8 cellular contexts compared by ENCODE assay signal in the genomic region with DNA sequence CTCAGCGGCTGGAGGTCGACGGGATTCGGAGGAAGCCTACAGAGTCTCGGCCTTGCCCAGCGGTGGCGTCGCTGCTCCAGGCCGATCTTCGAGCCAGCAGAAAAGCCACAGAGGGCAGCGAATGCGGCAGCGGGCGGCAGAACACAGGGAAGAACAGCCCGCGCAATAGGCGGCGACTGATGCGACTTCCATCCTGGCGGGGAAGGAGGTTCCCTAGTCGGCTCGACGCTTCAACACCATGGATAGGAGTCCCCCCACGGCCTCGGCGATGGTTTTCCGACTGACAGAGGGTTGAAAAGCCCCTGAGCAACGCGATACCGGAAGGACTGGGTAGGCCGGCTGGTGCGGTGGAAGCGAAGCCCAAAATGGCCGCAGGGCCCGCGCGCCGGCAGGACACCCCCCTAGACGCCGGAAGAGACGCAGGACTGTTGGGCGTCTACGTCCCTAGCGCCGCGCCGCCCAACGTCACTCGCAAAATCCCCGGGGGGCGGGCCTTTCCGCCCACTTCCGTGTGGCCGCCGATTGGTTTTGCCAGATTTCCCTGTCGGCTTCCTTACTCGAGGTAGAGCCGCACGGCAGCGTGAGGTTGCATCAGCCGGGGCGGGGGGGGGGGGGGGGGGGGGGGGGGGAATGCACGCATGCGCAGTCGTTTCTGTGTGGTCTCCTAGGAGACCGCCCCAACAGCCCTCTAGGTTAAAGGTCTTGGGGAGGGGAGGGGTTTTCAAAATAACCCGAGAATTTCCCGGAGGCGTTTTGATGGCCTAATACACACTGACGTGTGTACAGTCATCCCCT. TPM values are rescaled to one million over a fixed set of nuclear protein-coding genes. Genes with fewer than 3 reads are reported as not detected.
DNase-seq lines count a peak whose midpoint lies in the region; ATAC-seq and TF ChIP-seq lines count a peak whose summit lies in the region.

A gene (minus strand): TSS at position 367 of the 795 bp plus-strand sequence. CDS start 406 bp downstream, outside the sequence.

- TF ChIP-seq POLR2A in transverse colon (IDR thresholded peaks at IDR 0.05), result peak; percentile 98

- H2BK12ac ChIP-seq in trophoblast cell (ENCODE audit: low read length), result peak within 1 kb of the TSS; percentile 84

- no CpG with 5 or more reads among the region's 70 CpGs for WGBS in trophoblast cell (ENCODE audit: extremely low coverage, insufficient coverage, insufficient read length)
- 0% methylated on average over 69 of the region's 70 CpGs; no CpG with 5 or more reads in 1 of the 2 donors for WGBS in transverse colon (ENCODE audit: low coverage in 1 of 2), 2 donors

- peak; percentile 99 for DNase-seq in GM12865 (ENCODE audit: low read depth)
- peak; percentile 100 for DNase-seq in NCI-H1436 (lab: John Stamatoyannopoulos, UW)
- DNase-seq in T follicular helper cell (ENCODE audit: low read depth), result peak; percentile 94
- peak; percentile 99 for DNase-seq in adipocyte (ENCODE audit: low read depth)
- DNase-seq in cardiac muscle cell (ENCODE audit: low read depth in 1 of 2, low spot score in 1 of 2), result peak; percentile 98 to 99
- DNase-seq in trophoblast cell, result peak; percentile 99 to 100
- peak; percentile 98 for DNase-seq in transverse colon

- H3K27ac ChIP-seq in cardiac muscle cell (peak within 1 kb of the TSS; percentile 95), trophoblast cell (ENCODE audit: low read depth, low read length) (peak within 1 kb of the TSS; percentile 93), transverse colon (peak within 1 kb of the TSS; percentile 97 to 100 (median 100))

- no peak for TF ChIP-seq CTCF in GM12865 (IDR thresholded peaks at IDR 0.05; ENCODE audit: insufficient read depth, low read depth, low read length, missing control alignments)
- no peak for TF ChIP-seq CTCF in cardiac muscle cell (IDR thresholded peaks at IDR 0.05; ENCODE audit: low read depth, low read length)
- no peak for TF ChIP-seq CTCF in transverse colon (IDR thresholded peaks at IDR 0.05)

- in situ Hi-C loops in transverse colon (cut with MboI; ENCODE audit: low pct_ligation_motif_present in 1 of 4, low pct_unique_long_range_greater_than_20kb in 1 of 4, low sequenced_read_pairs in 3 of 4), result no loop called here

- H3K36me3 ChIP-seq in adipocyte (ENCODE audit: control insufficient read depth, insufficient read depth, low read length, severe bottlenecking), result peaks cover 13% of the 10 kb centered on the region
- H3K36me3 ChIP-seq in cardiac muscle cell, result no peaks in the 10 kb centered on the region
- H3K36me3 ChIP-seq in trophoblast cell (ENCODE audit: control insufficient read depth in 1 of 2, insufficient read depth in 2 of 2, low read length in 2 of 2), result no peaks in the 10 kb centered on the region
- no peaks in the 10 kb centered on the region for H3K36me3 ChIP-seq in transverse colon

- peak within 1 kb of the TSS; percentile 84 for H2AFZ ChIP-seq in trophoblast cell (ENCODE audit: insufficient read depth, low read length, poor library complexity)

- peak within 1 kb of the TSS; percentile 98 for H2BK120ac ChIP-seq in trophoblast cell (ENCODE audit: insufficient read depth, low read length, poor library complexity)

- H3K23ac ChIP-seq in trophoblast cell (ENCODE audit: low read length), result no peak within 1 kb of the TSS

- H3K9ac ChIP-seq in adipocyte (ENCODE audit: low read length), result peak within 1 kb of the TSS; percentile 100
- peak within 1 kb of the TSS; percentile 71 for H3K9ac ChIP-seq in trophoblast cell (ENCODE audit: low read length)

- ATAC-seq in HG02763 (IDR thresholded peaks at IDR 0.05; ENCODE audit: unreplicated experiment), result peak; percentile 93

- H3K18ac ChIP-seq in trophoblast cell (ENCODE audit: low read length), result peak within 1 kb of the TSS; percentile 98

- TF ChIP-seq EP300 in transverse colon (IDR thresholded peaks at IDR 0.05; ENCODE audit: low read depth), result peak; percentile 55

- no peaks in the 10 kb centered on the region for H3K27me3 ChIP-seq in adipocyte (replicated peaks; ENCODE audit: control insufficient read depth, insufficient read depth, low read length)
- H3K27me3 ChIP-seq in cardiac muscle cell, result no peaks in the 10 kb centered on the region
- no peaks in the 10 kb centered on the region for H3K27me3 ChIP-seq in trophoblast cell (ENCODE audit: insufficient read depth, low read length)
- H3K27me3 ChIP-seq in transverse colon, result no peaks in the 10 kb centered on the region

- H4K8ac ChIP-seq in trophoblast cell (ENCODE audit: low read depth, low read length), result peak within 1 kb of the TSS; percentile 90

- intact Hi-C loops in transverse colon (cut with DNase I; ENCODE audit: low total_unique reads), result no loop called here

- H3K79me1 ChIP-seq in trophoblast cell (ENCODE audit: low read length), result peaks cover 13% of the 10 kb centered on the region

- H3K14ac ChIP-seq in trophoblast cell (ENCODE audit: low read length), result peak within 1 kb of the TSS; percentile 99

- peak within 1 kb of the TSS; percentile 99 for H3K4me3 ChIP-seq in GM12865 (ENCODE audit: low read depth, low read length)
- H3K4me3 ChIP-seq in adipocyte (ENCODE audit: low read length), result peak within 1 kb of the TSS; percentile 99
- peak within 1 kb of the TSS; percentile 78 for H3K4me3 ChIP-seq in cardiac muscle cell
- peak within 1 kb of the TSS; percentile 86 for H3K4me3 ChIP-seq in trophoblast cell (ENCODE audit: low read depth, low read length)
- peak within 1 kb of the TSS; percentile 63 to 94 (median 82) for H3K4me3 ChIP-seq in transverse colon

- peaks cover 27% of the 10 kb centered on the region for H3K79me2 ChIP-seq in trophoblast cell (ENCODE audit: control insufficient read depth, insufficient read depth, low read length, poor library complexity)

- peaks cover 23% of the 10 kb centered on the region for H3K4me1 ChIP-seq in adipocyte (ENCODE audit: control insufficient read depth, insufficient read depth, low read length)
- peaks cover 11% of the 10 kb centered on the region for H3K4me1 ChIP-seq in cardiac muscle cell (ENCODE audit: low read depth)
- H3K4me1 ChIP-seq in trophoblast cell (ENCODE audit: control insufficient read depth in 1 of 2, insufficient read depth in 2 of 2, low read length in 2 of 2), result peaks cover 5 to 8% of the 10 kb centered on the region in 2 experiments
- peaks cover under 1 to 22% (median 16%) of the 10 kb centered on the region in 4 donors for H3K4me1 ChIP-seq in transverse colon

- no peaks in the 10 kb centered on the region for H3K9me3 ChIP-seq in adipocyte (ENCODE audit: control insufficient read depth, low read length)
- no peaks in the 10 kb centered on the region for H3K9me3 ChIP-seq in cardiac muscle cell (ENCODE audit: low read depth)
- no peaks in the 10 kb centered on the region for H3K9me3 ChIP-seq in trophoblast cell (ENCODE audit: insufficient read depth, low read depth, low read length)
- H3K9me3 ChIP-seq in transverse colon, result no peaks in the 10 kb centered on the region

- H2BK5ac ChIP-seq in trophoblast cell (ENCODE audit: low read depth, low read length, poor library complexity), result peak within 1 kb of the TSS; percentile 96

- H2AK5ac ChIP-seq in trophoblast cell (ENCODE audit: low read length), result peak within 1 kb of the TSS; percentile 84

- H4K12ac ChIP-seq in trophoblast cell (ENCODE audit: low read depth, low read length), result peak within 1 kb of the TSS; percentile 94

- peak within 1 kb of the TSS; percentile 97 for H4K91ac ChIP-seq in trophoblast cell (ENCODE audit: low read depth, low read length)

- peak within 1 kb of the TSS; percentile 93 for H3K4ac ChIP-seq in trophoblast cell (ENCODE audit: low read depth, low read length)

- H3K4me2 ChIP-seq in trophoblast cell (ENCODE audit: low read length), result peak within 1 kb of the TSS; percentile 93

RNA-seq across cellular contexts. Expression of the gene that starts here (rescaled TPM):
- 24.9 and 27.0 TPM in 2 replicates for total RNA-seq in cardiac muscle cell
- 15.7 and 19.8 TPM in 2 replicates for polyA plus RNA-seq in cardiac muscle cell
- 39.2 and 41.5 TPM in 2 replicates for polyA plus RNA-seq in trophoblast cell (2013)
- total RNA-seq in transverse colon, result 10 to 100 TPM; 30.8 to 74.2 (median 54.5) TPM

Comparison
In these comparisons a context has a peak if more than half of its experiments do, and no peak if none do; other contexts are left out.
1. Peak in every context shown above with its lines: DNase-seq, ATAC-seq, H3K4me3 ChIP-seq and H3K27ac ChIP-seq.